ENCODE assay signal across 10 cellular contexts in the genomic region with DNA sequence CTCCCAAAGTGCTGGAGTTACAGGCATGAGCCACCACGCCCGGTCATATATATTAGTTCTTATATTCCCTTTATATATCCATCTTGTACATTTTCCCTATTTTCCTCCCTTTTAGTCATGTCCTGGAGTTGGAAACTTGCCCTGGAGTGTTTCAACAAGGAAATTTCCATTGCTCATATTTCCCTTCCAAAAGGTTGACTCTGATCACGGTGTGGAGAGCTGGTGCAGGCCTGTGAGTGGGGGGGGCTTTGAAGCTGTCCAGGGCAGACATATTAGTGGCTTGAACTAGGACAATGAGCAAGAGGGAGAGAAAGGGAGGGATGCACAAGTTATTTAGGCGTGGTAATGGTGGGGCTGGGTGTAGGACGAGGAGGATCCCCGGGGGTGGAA. TPM values are rescaled to one million over a fixed set of nuclear protein-coding genes. Genes with fewer than 3 reads are reported as not detected.
DNase-seq lines count a peak whose midpoint lies in the region; ATAC-seq, FAIRE-seq and TF ChIP-seq lines count a peak whose summit lies in the region.
"Had no signal": no experiment of that assay in that cellular context is flagged by ENCODE, and none has a peak within 500 bp of the region (broad histone marks: within the 10 kb centered on the region; RNA-seq: fewer than 3 reads in every experiment).

No MANE protein-coding gene starts in this region.

- H3K27ac ChIP-seq in HUES6 (ENCODE audit: low read depth, low read length) (no peak overlapping the region), adrenal gland (peak overlapping the region in 3 of 5 donors; percentile 45 to 78 (median 70))

- no peak for TF ChIP-seq POLR2A in adrenal gland (IDR thresholded peaks at IDR 0.05)

- peak overlapping the region; percentile 66 for H3K9ac ChIP-seq in HUES6 (ENCODE audit: low read length)

- H3K27ac Mint-ChIP-seq in stimulated activated effector memory CD8-positive, alpha-beta T cell treated with anti-CD3 and anti-CD28 coated beads, Interleukin-12 subunit alpha, Interleukin-12 subunit beta, amount 100 ng/mL, for 72 hours = no peak overlapping the region
- H3K27ac Mint-ChIP-seq: activated CD4-positive, alpha-beta memory T cell treated with anti-CD3 and anti-CD28 coated beads for 36 hours; naive thymus-derived CD4-positive, alpha-beta T cell had no signal

- H3K4me1 Mint-ChIP-seq in stimulated activated effector memory CD8-positive, alpha-beta T cell treated with anti-CD3 and anti-CD28 coated beads, Interleukin-12 subunit alpha, Interleukin-12 subunit beta, amount 100 ng/mL, for 72 hours = peaks cover 27% of the 10 kb centered on the region

- peak overlapping the region; percentile 15 for H3K4me3 Mint-ChIP-seq in stimulated activated effector memory CD8-positive, alpha-beta T cell treated with anti-CD3 and anti-CD28 coated beads, Interleukin-12 subunit alpha, Interleukin-12 subunit beta, amount 100 ng/mL, for 72 hours
- H3K4me3 Mint-ChIP-seq: activated CD4-positive, alpha-beta memory T cell treated with anti-CD3 and anti-CD28 coated beads for 36 hours had no signal

- intact Hi-C loops in adrenal gland (cut with DNase I) (loop anchor here (2.0 to 10.0 kb wide), 3 partner anchors 45 to 65 kb away; partner anchors contain the start of gene DHCR24 (in 1 of the 2)), left cardiac atrium (cut with DNase I) (loop anchor here (2.0 to 10.0 kb wide), 3 partner anchors 42 to 73 kb away; partner anchors contain the start of gene DHCR24 (in 1 of the 2)), head of caudate nucleus (cut with DNase I) (no loop called here)

- H3K9me3 Mint-ChIP-seq in stimulated activated effector memory CD8-positive, alpha-beta T cell treated with anti-CD3 and anti-CD28 coated beads, Interleukin-12 subunit alpha, Interleukin-12 subunit beta, amount 100 ng/mL, for 72 hours = no peaks in the 10 kb centered on the region
- H3K9me3 Mint-ChIP-seq: activated CD4-positive, alpha-beta memory T cell treated with anti-CD3 and anti-CD28 coated beads for 36 hours; naive thymus-derived CD4-positive, alpha-beta T cell had no signal

- 49 to 56% (median 53%) methylated on average over 6 of the region's 6 CpGs for WGBS in adrenal gland, 4 donors

- no peaks in the 10 kb centered on the region for H3K27me3 ChIP-seq in HUES6 (ENCODE audit: control insufficient read depth, insufficient read depth, low read length)
- H3K27me3 ChIP-seq in adrenal gland = no peaks in the 10 kb centered on the region

- DNase-seq in adrenal gland (peak in 3 of 7 donors; percentile 42 to 46 (median 45)), left cardiac atrium (peak; percentile 27), T1000 (lab: John Stamatoyannopoulos, UW) (no peak), frontal cortex (ENCODE audit: low spot score in 2 of 2) (no peak), head of caudate nucleus (no peak)
- DNase-seq in stimulated activated effector memory CD8-positive, alpha-beta T cell treated with anti-CD3 and anti-CD28 coated beads, Interleukin-12 subunit alpha, Interleukin-12 subunit beta, amount 100 ng/mL, for 72 hours (ENCODE audit: low spot score in 2 of 2) = no peak

- ATAC-seq in left cardiac atrium (peak; percentile 22 to 49), GM21526 (IDR thresholded peaks at IDR 0.05; ENCODE audit: low FRiP score, unreplicated experiment) (no peak)
- no peak for ATAC-seq in stimulated activated effector memory CD8-positive, alpha-beta T cell treated with anti-CD3 and anti-CD28 coated beads, Interleukin-12 subunit alpha, Interleukin-12 subunit beta, amount 100 ng/mL, for 72 hours

- peaks cover 10% of the 10 kb centered on the region for H3K4me1 ChIP-seq in HUES6 (ENCODE audit: control insufficient read depth, insufficient read depth, low read length)
- peaks cover 7 to 8% of the 10 kb centered on the region in 2 donors for H3K4me1 ChIP-seq in adrenal gland (replicated peaks in 1 of 2)

- H3K36me3 Mint-ChIP-seq in stimulated activated effector memory CD8-positive, alpha-beta T cell treated with anti-CD3 and anti-CD28 coated beads, Interleukin-12 subunit alpha, Interleukin-12 subunit beta, amount 100 ng/mL, for 72 hours = no peaks in the 10 kb centered on the region
- H3K36me3 Mint-ChIP-seq: activated CD4-positive, alpha-beta memory T cell treated with anti-CD3 and anti-CD28 coated beads for 36 hours; naive thymus-derived CD4-positive, alpha-beta T cell had no signal

- H3K4me3 ChIP-seq in HUES6 (ENCODE audit: low read depth, low read length) = no peak overlapping the region
- no peak overlapping the region for H3K4me3 ChIP-seq in adrenal gland

- TF ChIP-seq CTCF in adrenal gland (IDR thresholded peaks at IDR 0.05) = no peak

- peaks cover 14% of the 10 kb centered on the region for H3K9me3 ChIP-seq in HUES6 (ENCODE audit: control insufficient read depth, insufficient read depth, low read depth, low read length)
- H3K9me3 ChIP-seq in adrenal gland (replicated peaks in 1 of 3) = no peaks in the 10 kb centered on the region

- FAIRE-seq in frontal cortex (lab: Jason Lieb, UNC) = no peak

- peaks cover 3% of the 10 kb centered on the region; the same call in 1 of the 2 replicates for H3K36me3 ChIP-seq in HUES6 (ENCODE audit: control insufficient read depth, insufficient read depth, low read length)
- no peaks in the 10 kb centered on the region for H3K36me3 ChIP-seq in adrenal gland (replicated peaks in 1 of 2)

RNA-seq across cellular contexts. Expression of gene TMEM61, which starts 30.5 kb away (rescaled TPM):
- total RNA-seq in adrenal gland (10 to 100 TPM in 2 of 8 donors, 1 to 10 TPM in 6; 2.2 to 20.9 (median 8.0) TPM), left cardiac atrium (under 1 TPM; 0.24 to 0.27 TPM), frontal cortex (not detected)
- polyA plus RNA-seq in adrenal gland = 1 to 10 TPM; 2.5 to 6.8 (median 3.7) TPM
- total RNA-seq: activated CD4-positive, alpha-beta memory T cell treated with anti-CD3 and anti-CD28 coated beads for 36 hours; naive thymus-derived CD4-positive, alpha-beta T cell had no signal
- polyA plus RNA-seq: naive thymus-derived CD4-positive, alpha-beta T cell had no signal

RNA-seq across cellular contexts. Expression of gene BSND, which starts 48.8 kb away (rescaled TPM):
- total RNA-seq in adrenal gland = not detected
- under 1 TPM in 2 of 3 donors, not detected in 1; 0.04 to 0.08 TPM for polyA plus RNA-seq in adrenal gland
- not detected for total RNA-seq in left cardiac atrium
- total RNA-seq in frontal cortex = not detected
- total RNA-seq: activated CD4-positive, alpha-beta memory T cell treated with anti-CD3 and anti-CD28 coated beads for 36 hours had no signal
- polyA plus RNA-seq: naive thymus-derived CD4-positive, alpha-beta T cell had no signal

Comparison
In these comparisons a context has a peak if more than half of its experiments do, and no peak if none do; other contexts are left out.
1. ATAC-seq: peak in left cardiac atrium (2 of 2); none in stimulated activated effector memory CD8-positive, alpha-beta T cell treated with anti-CD3 and anti-CD28 coated beads, Interleukin-12 subunit alpha, Interleukin-12 subunit beta, amount 100 ng/mL, for 72 hours (single experiment) and GM21526 (single experiment).